In the genomic region with DNA sequence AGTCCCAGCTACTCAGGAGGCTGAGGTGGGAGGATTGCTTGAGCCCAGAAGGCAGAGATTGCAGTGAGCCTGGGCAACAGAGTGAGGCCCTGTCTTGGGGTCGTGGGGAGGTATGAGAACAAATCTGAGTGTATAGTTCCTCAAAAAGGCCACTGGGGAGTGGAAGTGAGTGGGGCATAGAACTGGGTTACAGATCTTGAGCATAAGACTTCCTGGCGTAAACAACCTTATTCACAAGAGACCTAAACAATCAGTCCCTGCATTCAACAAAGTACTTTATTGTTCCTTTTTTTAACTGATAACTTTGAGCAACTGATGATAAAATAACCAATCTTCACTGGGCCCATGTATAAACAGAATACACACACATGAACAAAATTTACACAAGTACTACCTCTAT, we compare ENCODE assay signal across 1 cellular context.
TF ChIP-seq lines count a peak whose summit lies in the region.

No MANE protein-coding gene starts in this region.

TF ChIP-seq in GM23338, 12 proteins besides CTCF, POLR2A, EP300 and RAD21 (continued from another document):
- TF ChIP-seq, protein P1, sequence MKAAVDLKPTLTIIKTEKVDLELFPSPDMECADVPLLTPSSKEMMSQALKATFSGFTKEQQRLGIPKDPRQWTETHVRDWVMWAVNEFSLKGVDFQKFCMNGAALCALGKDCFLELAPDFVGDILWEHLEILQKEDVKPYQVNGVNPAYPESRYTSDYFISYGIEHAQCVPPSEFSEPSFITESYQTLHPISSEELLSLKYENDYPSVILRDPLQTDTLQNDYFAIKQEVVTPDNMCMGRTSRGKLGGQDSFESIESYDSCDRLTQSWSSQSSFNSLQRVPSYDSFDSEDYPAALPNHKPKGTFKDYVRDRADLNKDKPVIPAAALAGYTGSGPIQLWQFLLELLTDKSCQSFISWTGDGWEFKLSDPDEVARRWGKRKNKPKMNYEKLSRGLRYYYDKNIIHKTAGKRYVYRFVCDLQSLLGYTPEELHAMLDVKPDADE (IDR thresholded peaks at IDR 0.05): no peak
- TF ChIP-seq POLR2AphosphoS5 (IDR thresholded peaks at IDR 0.05; ENCODE audit: low read depth): no peak
- TF ChIP-seq STAT1 (IDR thresholded peaks at IDR 0.05; ENCODE audit: unreplicated experiment): no peak
- TF ChIP-seq, protein P2, sequence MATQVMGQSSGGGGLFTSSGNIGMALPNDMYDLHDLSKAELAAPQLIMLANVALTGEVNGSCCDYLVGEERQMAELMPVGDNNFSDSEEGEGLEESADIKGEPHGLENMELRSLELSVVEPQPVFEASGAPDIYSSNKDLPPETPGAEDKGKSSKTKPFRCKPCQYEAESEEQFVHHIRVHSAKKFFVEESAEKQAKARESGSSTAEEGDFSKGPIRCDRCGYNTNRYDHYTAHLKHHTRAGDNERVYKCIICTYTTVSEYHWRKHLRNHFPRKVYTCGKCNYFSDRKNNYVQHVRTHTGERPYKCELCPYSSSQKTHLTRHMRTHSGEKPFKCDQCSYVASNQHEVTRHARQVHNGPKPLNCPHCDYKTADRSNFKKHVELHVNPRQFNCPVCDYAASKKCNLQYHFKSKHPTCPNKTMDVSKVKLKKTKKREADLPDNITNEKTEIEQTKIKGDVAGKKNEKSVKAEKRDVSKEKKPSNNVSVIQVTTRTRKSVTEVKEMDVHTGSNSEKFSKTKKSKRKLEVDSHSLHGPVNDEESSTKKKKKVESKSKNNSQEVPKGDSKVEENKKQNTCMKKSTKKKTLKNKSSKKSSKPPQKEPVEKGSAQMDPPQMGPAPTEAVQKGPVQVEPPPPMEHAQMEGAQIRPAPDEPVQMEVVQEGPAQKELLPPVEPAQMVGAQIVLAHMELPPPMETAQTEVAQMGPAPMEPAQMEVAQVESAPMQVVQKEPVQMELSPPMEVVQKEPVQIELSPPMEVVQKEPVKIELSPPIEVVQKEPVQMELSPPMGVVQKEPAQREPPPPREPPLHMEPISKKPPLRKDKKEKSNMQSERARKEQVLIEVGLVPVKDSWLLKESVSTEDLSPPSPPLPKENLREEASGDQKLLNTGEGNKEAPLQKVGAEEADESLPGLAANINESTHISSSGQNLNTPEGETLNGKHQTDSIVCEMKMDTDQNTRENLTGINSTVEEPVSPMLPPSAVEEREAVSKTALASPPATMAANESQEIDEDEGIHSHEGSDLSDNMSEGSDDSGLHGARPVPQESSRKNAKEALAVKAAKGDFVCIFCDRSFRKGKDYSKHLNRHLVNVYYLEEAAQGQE (IDR thresholded peaks at IDR 0.05; ENCODE audit: unreplicated experiment): no peak
- TF ChIP-seq EZH2 (IDR thresholded peaks at IDR 0.05; ENCODE audit: low read depth, unreplicated experiment): no peak
- TF ChIP-seq, protein P3, sequence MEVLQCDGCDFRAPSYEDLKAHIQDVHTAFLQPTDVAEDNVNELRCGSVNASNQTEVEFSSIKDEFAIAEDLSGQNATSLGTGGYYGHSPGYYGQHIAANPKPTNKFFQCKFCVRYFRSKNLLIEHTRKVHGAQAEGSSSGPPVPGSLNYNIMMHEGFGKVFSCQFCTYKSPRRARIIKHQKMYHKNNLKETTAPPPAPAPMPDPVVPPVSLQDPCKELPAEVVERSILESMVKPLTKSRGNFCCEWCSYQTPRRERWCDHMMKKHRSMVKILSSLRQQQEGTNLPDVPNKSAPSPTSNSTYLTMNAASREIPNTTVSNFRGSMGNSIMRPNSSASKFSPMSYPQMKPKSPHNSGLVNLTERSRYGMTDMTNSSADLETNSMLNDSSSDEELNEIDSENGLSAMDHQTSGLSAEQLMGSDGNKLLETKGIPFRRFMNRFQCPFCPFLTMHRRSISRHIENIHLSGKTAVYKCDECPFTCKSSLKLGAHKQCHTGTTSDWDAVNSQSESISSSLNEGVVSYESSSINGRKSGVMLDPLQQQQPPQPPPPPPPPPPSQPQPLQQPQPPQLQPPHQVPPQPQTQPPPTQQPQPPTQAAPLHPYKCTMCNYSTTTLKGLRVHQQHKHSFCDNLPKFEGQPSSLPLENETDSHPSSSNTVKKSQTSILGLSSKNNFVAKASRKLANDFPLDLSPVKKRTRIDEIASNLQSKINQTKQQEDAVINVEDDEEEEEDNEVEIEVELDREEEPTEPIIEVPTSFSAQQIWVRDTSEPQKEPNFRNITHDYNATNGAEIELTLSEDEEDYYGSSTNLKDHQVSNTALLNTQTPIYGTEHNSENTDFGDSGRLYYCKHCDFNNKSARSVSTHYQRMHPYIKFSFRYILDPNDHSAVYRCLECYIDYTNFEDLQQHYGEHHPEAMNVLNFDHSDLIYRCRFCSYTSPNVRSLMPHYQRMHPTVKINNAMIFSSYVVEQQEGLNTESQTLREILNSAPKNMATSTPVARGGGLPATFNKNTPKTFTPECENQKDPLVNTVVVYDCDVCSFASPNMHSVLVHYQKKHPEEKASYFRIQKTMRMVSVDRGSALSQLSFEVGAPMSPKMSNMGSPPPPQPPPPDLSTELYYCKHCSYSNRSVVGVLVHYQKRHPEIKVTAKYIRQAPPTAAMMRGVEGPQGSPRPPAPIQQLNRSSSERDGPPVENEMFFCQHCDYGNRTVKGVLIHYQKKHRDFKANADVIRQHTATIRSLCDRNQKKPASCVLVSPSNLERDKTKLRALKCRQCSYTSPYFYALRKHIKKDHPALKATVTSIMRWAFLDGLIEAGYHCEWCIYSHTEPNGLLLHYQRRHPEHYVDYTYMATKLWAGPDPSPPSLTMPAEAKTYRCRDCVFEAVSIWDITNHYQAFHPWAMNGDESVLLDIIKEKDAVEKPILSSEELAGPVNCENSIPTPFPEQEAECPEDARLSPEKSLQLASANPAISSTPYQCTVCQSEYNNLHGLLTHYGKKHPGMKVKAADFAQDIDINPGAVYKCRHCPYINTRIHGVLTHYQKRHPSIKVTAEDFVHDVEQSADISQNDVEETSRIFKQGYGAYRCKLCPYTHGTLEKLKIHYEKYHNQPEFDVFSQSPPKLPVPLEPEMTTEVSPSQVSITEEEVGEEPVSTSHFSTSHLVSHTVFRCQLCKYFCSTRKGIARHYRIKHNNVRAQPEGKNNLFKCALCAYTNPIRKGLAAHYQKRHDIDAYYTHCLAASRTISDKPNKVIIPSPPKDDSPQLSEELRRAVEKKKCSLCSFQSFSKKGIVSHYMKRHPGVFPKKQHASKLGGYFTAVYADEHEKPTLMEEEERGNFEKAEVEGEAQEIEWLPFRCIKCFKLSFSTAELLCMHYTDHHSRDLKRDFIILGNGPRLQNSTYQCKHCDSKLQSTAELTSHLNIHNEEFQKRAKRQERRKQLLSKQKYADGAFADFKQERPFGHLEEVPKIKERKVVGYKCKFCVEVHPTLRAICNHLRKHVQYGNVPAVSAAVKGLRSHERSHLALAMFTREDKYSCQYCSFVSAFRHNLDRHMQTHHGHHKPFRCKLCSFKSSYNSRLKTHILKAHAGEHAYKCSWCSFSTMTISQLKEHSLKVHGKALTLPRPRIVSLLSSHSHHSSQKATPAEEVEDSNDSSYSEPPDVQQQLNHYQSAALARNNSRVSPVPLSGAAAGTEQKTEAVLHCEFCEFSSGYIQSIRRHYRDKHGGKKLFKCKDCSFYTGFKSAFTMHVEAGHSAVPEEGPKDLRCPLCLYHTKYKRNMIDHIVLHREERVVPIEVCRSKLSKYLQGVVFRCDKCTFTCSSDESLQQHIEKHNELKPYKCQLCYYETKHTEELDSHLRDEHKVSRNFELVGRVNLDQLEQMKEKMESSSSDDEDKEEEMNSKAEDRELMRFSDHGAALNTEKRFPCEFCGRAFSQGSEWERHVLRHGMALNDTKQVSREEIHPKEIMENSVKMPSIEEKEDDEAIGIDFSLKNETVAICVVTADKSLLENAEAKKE (CRISPR knock-in tag; IDR thresholded peaks at IDR 0.05): no peak
- no peak for TF ChIP-seq NANOG (IDR thresholded peaks at IDR 0.05; ENCODE audit: borderline replicate concordance)
TF ChIP-seq in GM23338: peak in this region for 0.
